In genomic region chr1:107750364-107750959, GRCh38 we compare ENCODE assay signal across 8 cellular contexts.
DNase-seq lines count a peak whose midpoint lies in the region; ATAC-seq and TF ChIP-seq lines count a peak whose summit lies in the region.

No MANE protein-coding gene starts in this region.

- no peak overlapping the region for H3K4me3 ChIP-seq in HFF-Myc (replicated peaks; ENCODE audit: low read depth, low read length)

- TF ChIP-seq CTCF in HFF-Myc (IDR thresholded peaks at IDR 0.05; ENCODE audit: low read depth, low read length, missing control alignments) = peak; percentile 77

- DNase-seq in DMS153 treated with DMSO at 0.1 percent for 48 hours (lab: John Stamatoyannopoulos, UW; ENCODE audit: unreplicated experiment) (peak; percentile 65), HFF-Myc (ENCODE audit: extremely low read depth, low read depth) (peak; percentile 20), NCI-H345 treated with DMSO at 0.1 percent for 48 hours (lab: John Stamatoyannopoulos, UW; ENCODE audit: unreplicated experiment) (peak; percentile 63), head of caudate nucleus (peak; percentile 30 to 83 (median 63)), sciatic nerve (ENCODE audit: low spot score) (peak; percentile 68)
- DNase-seq in activated CD8-positive, alpha-beta memory T cell treated with anti-CD3 and anti-CD28 coated beads for 24 hours = peak; percentile 64

- intact Hi-C loops in head of caudate nucleus (cut with DNase I) = no loop called here
- intact Hi-C loops in sciatic nerve (cut with DNase I) = no loop called here

- ATAC-seq in sciatic nerve (peak; percentile 30), HG03354 (IDR thresholded peaks at IDR 0.05; ENCODE audit: poor library complexity, severe bottlenecking, unreplicated experiment) (no peak), GM18907 (IDR thresholded peaks at IDR 0.05; ENCODE audit: unreplicated experiment) (no peak)
